Comparison of ENCODE assay signal across 22 cellular contexts in the genomic region with DNA sequence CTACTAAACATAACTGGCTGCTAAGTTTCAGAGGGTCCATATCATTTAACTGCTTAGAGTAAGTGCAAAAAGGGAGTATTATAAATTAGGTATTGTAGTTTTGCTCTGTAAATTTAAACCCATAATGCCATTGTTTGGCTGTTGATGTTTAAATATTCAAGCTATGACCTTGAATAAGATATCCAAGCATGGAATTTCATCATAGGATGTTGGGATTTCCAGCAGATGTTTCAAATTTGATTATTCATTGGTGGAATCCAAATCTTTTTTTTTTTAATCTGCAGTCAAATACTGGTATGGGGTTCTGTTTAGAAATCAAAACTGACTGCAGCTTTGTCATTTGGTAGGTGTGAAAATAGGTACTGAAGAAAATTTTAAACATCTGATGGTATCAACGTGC.
"Had no signal": no experiment of that assay in that cellular context is flagged by ENCODE, and none has a peak within 500 bp of the region (broad histone marks: within the 10 kb centered on the region; RNA-seq: fewer than 3 reads in every experiment).

No MANE protein-coding gene starts in this region.

- H3K4me1 ChIP-seq: gastrocnemius medialis, lower lobe of right lung, prostate gland, right atrium auricular region, stomach, thyroid gland, vagina had no signal

- H3K4me2 ChIP-seq: smooth muscle cell had no signal

- H3K36me3 ChIP-seq: gastrocnemius medialis, lower lobe of right lung, prostate gland, right atrium auricular region, stomach, thyroid gland, vagina had no signal

- DNase-seq: dorsolateral prefrontal cortex; effector CD4-positive, alpha-beta T cell; gastrocnemius medialis; head of caudate nucleus; left ventricle myocardium superior; lower lobe of right lung; naive thymus-derived CD8-positive, alpha-beta T cell; nephron progenitor cell; nucleus accumbens; stimulated activated CD4-positive, alpha-beta T cell treated with anti-CD3 and anti-CD28 coated beads, Interleukin-12 subunit alpha, Interleukin-12 subunit beta, amount 100 ng/mL, for 4 hours; stimulated activated CD4-positive, alpha-beta T cell treated with anti-CD3 and anti-CD28 coated beads, Interleukin-1b, Interleukin-23, amount 100 ng/mL, for 48 hours; stimulated activated CD4-positive, alpha-beta T cell treated with anti-CD3 and anti-CD28 coated beads, Interleukin-4, amount 100 ng/mL, for 1 hour; stimulated activated CD8-positive, alpha-beta memory T cell treated with anti-CD3 and anti-CD28 coated beads, Interleukin-4, amount 100 ng/mL, for 48 hours; stimulated activated naive CD4-positive, alpha-beta T cell; stomach; thyroid gland; trophoblast cell had no signal

- H3K27ac ChIP-seq: dorsolateral prefrontal cortex, gastrocnemius medialis, lower lobe of right lung, prostate gland, right atrium auricular region, stomach, thyroid gland, vagina had no signal

- H3K4me3 ChIP-seq: dorsolateral prefrontal cortex, gastrocnemius medialis, lower lobe of right lung, prostate gland, right atrium auricular region, smooth muscle cell, stomach, thyroid gland, vagina had no signal

- H3K27me3 ChIP-seq: dorsolateral prefrontal cortex, gastrocnemius medialis, right atrium auricular region, stomach, thyroid gland, vagina had no signal

- ATAC-seq: gastrocnemius medialis; left ventricle myocardium superior; lower lobe of right lung; naive thymus-derived CD8-positive, alpha-beta T cell; sciatic nerve had no signal

- H3K9me3 ChIP-seq: gastrocnemius medialis, lower lobe of right lung, prostate gland, right atrium auricular region, stomach, thyroid gland, vagina had no signal
